ENCODE assay signal across 1 cellular context in the genomic region with DNA sequence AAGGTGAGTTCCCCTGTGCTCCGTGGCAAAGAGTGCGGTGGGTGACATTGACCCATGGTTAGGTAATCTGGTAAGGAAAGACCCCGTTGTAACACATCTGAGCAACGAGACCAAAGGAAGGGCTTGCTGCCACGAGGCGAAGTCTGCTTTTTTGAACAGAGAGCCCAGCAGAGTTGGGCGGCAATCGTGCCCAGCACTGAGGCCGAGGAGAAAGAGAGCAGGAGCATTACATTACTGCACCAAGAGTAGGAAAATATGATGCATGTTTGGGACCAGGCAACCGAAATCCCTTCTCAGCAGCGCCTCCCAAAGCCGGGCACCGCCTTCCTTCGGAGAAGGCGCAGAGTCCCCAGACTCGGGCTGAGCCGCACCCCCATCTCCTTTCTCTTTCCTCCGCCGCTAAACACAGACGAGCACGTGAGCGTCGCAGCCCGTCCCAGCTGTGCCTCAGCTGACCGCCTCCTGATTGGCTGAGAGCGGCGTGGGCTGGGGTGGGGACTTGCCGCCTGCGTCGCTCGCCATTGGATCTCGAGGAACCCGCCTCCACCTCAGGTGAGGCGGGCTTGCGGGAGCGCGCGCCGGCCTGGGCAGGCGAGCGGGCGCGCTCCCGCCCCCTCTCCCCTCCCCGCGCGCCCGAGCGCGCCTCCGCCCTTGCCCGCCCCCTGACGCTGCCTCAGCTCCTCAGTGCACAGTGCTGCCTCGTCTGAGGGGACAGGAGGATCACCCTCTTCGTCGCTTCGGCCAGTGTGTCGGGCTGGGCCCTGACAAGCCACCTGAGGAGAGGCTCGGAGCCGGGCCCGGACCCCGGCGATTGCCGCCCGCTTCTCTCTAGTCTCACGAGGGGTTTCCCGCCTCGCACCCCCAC.
TF ChIP-seq lines count a peak whose summit lies in the region.

A gene (plus strand): TSS at position 684 of the 865 bp plus-strand sequence. CDS start 292 bp downstream, outside the sequence.

TF ChIP-seq in HepG2, 621 proteins besides CTCF, POLR2A, EP300 and RAD21 (continued from another document and continues in another):
- 0 out of 2 replicates have a peak, but pooled peaks have one; percentile 3 for TF ChIP-seq FOXO1 (CRISPR knock-in tag; IDR thresholded peaks at IDR 0.05)
- TF ChIP-seq, protein P1, sequence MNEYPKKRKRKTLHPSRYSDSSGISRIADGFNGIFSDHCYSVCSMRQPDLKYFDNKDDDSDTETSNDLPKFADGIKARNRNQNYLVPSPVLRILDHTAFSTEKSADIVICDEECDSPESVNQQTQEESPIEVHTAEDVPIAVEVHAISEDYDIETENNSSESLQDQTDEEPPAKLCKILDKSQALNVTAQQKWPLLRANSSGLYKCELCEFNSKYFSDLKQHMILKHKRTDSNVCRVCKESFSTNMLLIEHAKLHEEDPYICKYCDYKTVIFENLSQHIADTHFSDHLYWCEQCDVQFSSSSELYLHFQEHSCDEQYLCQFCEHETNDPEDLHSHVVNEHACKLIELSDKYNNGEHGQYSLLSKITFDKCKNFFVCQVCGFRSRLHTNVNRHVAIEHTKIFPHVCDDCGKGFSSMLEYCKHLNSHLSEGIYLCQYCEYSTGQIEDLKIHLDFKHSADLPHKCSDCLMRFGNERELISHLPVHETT (CRISPR knock-in tag; conservative IDR thresholded peaks at IDR 0.05): 0 out of 2 replicates have a peak, but pooled peaks have one; percentile 41
- peak; percentile 76 for TF ChIP-seq SKI (IDR thresholded peaks at IDR 0.05; ENCODE audit: partially characterized antibody)
- TF ChIP-seq ZNF629 (CRISPR knock-in tag; conservative IDR thresholded peaks at IDR 0.05): no peak
- peak; percentile 93 for TF ChIP-seq POLR2AphosphoS5 (IDR thresholded peaks at IDR 0.05; ENCODE audit: low read depth, low read length)
- TF ChIP-seq, protein P2, sequence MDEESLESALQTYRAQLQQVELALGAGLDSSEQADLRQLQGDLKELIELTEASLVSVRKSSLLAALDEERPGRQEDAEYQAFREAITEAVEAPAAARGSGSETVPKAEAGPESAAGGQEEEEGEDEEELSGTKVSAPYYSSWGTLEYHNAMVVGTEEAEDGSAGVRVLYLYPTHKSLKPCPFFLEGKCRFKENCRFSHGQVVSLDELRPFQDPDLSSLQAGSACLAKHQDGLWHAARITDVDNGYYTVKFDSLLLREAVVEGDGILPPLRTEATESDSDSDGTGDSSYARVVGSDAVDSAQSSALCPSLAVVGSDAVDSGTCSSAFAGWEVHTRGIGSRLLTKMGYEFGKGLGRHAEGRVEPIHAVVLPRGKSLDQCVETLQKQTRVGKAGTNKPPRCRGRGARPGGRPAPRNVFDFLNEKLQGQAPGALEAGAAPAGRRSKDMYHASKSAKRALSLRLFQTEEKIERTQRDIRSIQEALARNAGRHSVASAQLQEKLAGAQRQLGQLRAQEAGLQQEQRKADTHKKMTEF (CRISPR knock-in tag; IDR thresholded peaks at IDR 0.05): peak; percentile 76; the same call in 1 of the 2 replicates
- peak; percentile 43; the same call in 1 of the 2 replicates for TF ChIP-seq ZC3H4 (CRISPR knock-in tag; IDR thresholded peaks at IDR 0.05; ENCODE audit: borderline replicate concordance)
- peak; percentile 32 for TF ChIP-seq ASH2L (IDR thresholded peaks at IDR 0.05; ENCODE audit: insufficient read length, low read depth, low read length)
- 0 out of 2 replicates have a peak, but pooled peaks have one; percentile 11 for TF ChIP-seq ZBTB8A (CRISPR knock-in tag; IDR thresholded peaks at IDR 0.05; ENCODE audit: borderline replicate concordance, low read depth)
- peak; percentile 65; the same call in 1 of the 2 replicates for TF ChIP-seq ARNT2 (CRISPR knock-in tag; IDR thresholded peaks at IDR 0.05; ENCODE audit: low read depth)
- 0 out of 2 replicates have a peak, but pooled peaks have one; percentile 36 for TF ChIP-seq ZBTB3 (CRISPR knock-in tag; IDR thresholded peaks at IDR 0.05; ENCODE audit: borderline replicate concordance, low read depth)
- peak; percentile 71; the same call in 1 of the 2 replicates for TF ChIP-seq SOX5 (CRISPR knock-in tag; IDR thresholded peaks at IDR 0.05; ENCODE audit: borderline replicate concordance)
- TF ChIP-seq, protein P3, sequence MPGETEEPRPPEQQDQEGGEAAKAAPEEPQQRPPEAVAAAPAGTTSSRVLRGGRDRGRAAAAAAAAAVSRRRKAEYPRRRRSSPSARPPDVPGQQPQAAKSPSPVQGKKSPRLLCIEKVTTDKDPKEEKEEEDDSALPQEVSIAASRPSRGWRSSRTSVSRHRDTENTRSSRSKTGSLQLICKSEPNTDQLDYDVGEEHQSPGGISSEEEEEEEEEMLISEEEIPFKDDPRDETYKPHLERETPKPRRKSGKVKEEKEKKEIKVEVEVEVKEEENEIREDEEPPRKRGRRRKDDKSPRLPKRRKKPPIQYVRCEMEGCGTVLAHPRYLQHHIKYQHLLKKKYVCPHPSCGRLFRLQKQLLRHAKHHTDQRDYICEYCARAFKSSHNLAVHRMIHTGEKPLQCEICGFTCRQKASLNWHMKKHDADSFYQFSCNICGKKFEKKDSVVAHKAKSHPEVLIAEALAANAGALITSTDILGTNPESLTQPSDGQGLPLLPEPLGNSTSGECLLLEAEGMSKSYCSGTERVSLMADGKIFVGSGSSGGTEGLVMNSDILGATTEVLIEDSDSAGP (CRISPR knock-in tag; IDR thresholded peaks at IDR 0.05; ENCODE audit: borderline replicate concordance): 0 out of 2 replicates have a peak, but pooled peaks have one; percentile 65
- TF ChIP-seq, protein P4, sequence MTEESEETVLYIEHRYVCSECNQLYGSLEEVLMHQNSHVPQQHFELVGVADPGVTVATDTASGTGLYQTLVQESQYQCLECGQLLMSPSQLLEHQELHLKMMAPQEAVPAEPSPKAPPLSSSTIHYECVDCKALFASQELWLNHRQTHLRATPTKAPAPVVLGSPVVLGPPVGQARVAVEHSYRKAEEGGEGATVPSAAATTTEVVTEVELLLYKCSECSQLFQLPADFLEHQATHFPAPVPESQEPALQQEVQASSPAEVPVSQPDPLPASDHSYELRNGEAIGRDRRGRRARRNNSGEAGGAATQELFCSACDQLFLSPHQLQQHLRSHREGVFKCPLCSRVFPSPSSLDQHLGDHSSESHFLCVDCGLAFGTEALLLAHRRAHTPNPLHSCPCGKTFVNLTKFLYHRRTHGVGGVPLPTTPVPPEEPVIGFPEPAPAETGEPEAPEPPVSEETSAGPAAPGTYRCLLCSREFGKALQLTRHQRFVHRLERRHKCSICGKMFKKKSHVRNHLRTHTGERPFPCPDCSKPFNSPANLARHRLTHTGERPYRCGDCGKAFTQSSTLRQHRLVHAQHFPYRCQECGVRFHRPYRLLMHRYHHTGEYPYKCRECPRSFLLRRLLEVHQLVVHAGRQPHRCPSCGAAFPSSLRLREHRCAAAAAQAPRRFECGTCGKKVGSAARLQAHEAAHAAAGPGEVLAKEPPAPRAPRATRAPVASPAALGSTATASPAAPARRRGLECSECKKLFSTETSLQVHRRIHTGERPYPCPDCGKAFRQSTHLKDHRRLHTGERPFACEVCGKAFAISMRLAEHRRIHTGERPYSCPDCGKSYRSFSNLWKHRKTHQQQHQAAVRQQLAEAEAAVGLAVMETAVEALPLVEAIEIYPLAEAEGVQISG (CRISPR knock-in tag; IDR thresholded peaks at IDR 0.05): peak; percentile 77
- peak; percentile 58; the same call in 1 of the 2 replicates for TF ChIP-seq ZNF264 (CRISPR knock-in tag; IDR thresholded peaks at IDR 0.05)
- no peak for TF ChIP-seq ZSCAN29 (CRISPR knock-in tag; conservative IDR thresholded peaks at IDR 0.05)
- TF ChIP-seq POGZ (CRISPR knock-in tag; IDR thresholded peaks at IDR 0.05): peak; percentile 74
- TF ChIP-seq SAFB2 (CRISPR knock-in tag; IDR thresholded peaks at IDR 0.05; ENCODE audit: borderline replicate concordance, low read depth): peak; percentile 63; the same call in 1 of the 2 replicates
- no peak for TF ChIP-seq ZNF773 (CRISPR knock-in tag; IDR thresholded peaks at IDR 0.05; ENCODE audit: borderline replicate concordance)
- peak; percentile 57; the same call in 1 of the 2 replicates for TF ChIP-seq ZNF205 (CRISPR knock-in tag; IDR thresholded peaks at IDR 0.05)
- TF ChIP-seq CBX1 (IDR thresholded peaks at IDR 0.05; ENCODE audit: low read depth): peak; percentile 58
- peak; percentile 99 for TF ChIP-seq BHLHE40 (IDR thresholded peaks at IDR 0.05; ENCODE audit: low read length)
- peak; percentile 38; the same call in 1 of the 2 replicates for TF ChIP-seq ZFP36L1 (CRISPR knock-in tag; IDR thresholded peaks at IDR 0.05)
- TF ChIP-seq RFX3 (CRISPR knock-in tag; IDR thresholded peaks at IDR 0.05): no peak
- TF ChIP-seq, protein P5, sequence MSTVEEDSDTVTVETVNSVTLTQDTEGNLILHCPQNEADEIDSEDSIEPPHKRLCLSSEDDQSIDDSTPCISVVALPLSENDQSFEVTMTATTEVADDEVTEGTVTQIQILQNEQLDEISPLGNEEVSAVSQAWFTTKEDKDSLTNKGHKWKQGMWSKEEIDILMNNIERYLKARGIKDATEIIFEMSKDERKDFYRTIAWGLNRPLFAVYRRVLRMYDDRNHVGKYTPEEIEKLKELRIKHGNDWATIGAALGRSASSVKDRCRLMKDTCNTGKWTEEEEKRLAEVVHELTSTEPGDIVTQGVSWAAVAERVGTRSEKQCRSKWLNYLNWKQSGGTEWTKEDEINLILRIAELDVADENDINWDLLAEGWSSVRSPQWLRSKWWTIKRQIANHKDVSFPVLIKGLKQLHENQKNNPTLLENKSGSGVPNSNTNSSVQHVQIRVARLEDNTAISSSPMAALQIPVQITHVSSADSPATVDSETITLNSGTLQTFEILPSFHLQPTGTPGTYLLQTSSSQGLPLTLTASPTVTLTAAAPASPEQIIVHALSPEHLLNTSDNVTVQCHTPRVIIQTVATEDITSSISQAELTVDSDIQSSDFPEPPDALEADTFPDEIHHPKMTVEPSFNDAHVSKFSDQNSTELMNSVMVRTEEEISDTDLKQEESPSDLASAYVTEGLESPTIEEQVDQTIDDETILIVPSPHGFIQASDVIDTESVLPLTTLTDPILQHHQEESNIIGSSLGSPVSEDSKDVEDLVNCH (CRISPR knock-in tag; IDR thresholded peaks at IDR 0.05): no peak
- peak; percentile 13 for TF ChIP-seq ZEB1 (IDR thresholded peaks at IDR 0.05; ENCODE audit: insufficient replicate concordance, low read depth)
- TF ChIP-seq, protein P6, sequence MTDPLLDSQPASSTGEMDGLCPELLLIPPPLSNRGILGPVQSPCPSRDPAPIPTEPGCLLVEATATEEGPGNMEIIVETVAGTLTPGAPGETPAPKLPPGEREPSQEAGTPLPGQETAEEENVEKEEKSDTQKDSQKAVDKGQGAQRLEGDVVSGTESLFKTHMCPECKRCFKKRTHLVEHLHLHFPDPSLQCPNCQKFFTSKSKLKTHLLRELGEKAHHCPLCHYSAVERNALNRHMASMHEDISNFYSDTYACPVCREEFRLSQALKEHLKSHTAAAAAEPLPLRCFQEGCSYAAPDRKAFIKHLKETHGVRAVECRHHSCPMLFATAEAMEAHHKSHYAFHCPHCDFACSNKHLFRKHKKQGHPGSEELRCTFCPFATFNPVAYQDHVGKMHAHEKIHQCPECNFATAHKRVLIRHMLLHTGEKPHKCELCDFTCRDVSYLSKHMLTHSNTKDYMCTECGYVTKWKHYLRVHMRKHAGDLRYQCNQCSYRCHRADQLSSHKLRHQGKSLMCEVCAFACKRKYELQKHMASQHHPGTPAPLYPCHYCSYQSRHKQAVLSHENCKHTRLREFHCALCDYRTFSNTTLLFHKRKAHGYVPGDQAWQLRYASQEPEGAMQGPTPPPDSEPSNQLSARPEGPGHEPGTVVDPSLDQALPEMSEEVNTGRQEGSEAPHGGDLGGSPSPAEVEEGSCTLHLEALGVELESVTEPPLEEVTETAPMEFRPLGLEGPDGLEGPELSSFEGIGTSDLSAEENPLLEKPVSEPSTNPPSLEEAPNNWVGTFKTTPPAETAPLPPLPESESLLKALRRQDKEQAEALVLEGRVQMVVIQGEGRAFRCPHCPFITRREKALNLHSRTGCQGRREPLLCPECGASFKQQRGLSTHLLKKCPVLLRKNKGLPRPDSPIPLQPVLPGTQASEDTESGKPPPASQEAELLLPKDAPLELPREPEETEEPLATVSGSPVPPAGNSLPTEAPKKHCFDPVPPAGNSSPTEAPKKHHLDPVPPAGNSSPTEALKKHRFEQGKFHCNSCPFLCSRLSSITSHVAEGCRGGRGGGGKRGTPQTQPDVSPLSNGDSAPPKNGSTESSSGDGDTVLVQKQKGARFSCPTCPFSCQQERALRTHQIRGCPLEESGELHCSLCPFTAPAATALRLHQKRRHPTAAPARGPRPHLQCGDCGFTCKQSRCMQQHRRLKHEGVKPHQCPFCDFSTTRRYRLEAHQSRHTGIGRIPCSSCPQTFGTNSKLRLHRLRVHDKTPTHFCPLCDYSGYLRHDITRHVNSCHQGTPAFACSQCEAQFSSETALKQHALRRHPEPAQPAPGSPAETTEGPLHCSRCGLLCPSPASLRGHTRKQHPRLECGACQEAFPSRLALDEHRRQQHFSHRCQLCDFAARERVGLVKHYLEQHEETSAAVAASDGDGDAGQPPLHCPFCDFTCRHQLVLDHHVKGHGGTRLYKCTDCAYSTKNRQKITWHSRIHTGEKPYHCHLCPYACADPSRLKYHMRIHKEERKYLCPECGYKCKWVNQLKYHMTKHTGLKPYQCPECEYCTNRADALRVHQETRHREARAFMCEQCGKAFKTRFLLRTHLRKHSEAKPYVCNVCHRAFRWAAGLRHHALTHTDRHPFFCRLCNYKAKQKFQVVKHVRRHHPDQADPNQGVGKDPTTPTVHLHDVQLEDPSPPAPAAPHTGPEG (CRISPR knock-in tag; IDR thresholded peaks at IDR 0.05): peak; percentile 41; the same call in 1 of the 2 replicates
- TF ChIP-seq, protein P7, sequence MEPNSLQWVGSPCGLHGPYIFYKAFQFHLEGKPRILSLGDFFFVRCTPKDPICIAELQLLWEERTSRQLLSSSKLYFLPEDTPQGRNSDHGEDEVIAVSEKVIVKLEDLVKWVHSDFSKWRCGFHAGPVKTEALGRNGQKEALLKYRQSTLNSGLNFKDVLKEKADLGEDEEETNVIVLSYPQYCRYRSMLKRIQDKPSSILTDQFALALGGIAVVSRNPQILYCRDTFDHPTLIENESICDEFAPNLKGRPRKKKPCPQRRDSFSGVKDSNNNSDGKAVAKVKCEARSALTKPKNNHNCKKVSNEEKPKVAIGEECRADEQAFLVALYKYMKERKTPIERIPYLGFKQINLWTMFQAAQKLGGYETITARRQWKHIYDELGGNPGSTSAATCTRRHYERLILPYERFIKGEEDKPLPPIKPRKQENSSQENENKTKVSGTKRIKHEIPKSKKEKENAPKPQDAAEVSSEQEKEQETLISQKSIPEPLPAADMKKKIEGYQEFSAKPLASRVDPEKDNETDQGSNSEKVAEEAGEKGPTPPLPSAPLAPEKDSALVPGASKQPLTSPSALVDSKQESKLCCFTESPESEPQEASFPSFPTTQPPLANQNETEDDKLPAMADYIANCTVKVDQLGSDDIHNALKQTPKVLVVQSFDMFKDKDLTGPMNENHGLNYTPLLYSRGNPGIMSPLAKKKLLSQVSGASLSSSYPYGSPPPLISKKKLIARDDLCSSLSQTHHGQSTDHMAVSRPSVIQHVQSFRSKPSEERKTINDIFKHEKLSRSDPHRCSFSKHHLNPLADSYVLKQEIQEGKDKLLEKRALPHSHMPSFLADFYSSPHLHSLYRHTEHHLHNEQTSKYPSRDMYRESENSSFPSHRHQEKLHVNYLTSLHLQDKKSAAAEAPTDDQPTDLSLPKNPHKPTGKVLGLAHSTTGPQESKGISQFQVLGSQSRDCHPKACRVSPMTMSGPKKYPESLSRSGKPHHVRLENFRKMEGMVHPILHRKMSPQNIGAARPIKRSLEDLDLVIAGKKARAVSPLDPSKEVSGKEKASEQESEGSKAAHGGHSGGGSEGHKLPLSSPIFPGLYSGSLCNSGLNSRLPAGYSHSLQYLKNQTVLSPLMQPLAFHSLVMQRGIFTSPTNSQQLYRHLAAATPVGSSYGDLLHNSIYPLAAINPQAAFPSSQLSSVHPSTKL (CRISPR knock-in tag; IDR thresholded peaks at IDR 0.05): peak; percentile 86
- TF ChIP-seq MIXL1 (CRISPR knock-in tag; IDR thresholded peaks at IDR 0.05): 0 out of 2 replicates have a peak, but pooled peaks have one; percentile 32
- no peak for TF ChIP-seq EZH2 (conservative IDR thresholded peaks at IDR 0.05; ENCODE audit: low read depth, low read length)
- TF ChIP-seq ZNF331 (CRISPR knock-in tag; IDR thresholded peaks at IDR 0.05): peak; percentile 66; the same call in 1 of the 2 replicates
